In genomic region chr3:138470687-138471086, GRCh38 we compare ENCODE assay signal across 19 cellular contexts. TPM values are rescaled to one million over a fixed set of nuclear protein-coding genes. Genes with fewer than 3 reads are reported as not detected.
DNase-seq lines count a peak whose midpoint lies in the region; ATAC-seq and TF ChIP-seq lines count a peak whose summit lies in the region.
"Had no signal": no experiment of that assay in that cellular context is flagged by ENCODE, and none has a peak within 500 bp of the region (broad histone marks: within the 10 kb centered on the region; RNA-seq: fewer than 3 reads in every experiment).

No MANE protein-coding gene starts in this region.

- no peak overlapping the region for H3K4me3 Mint-ChIP-seq in stimulated activated memory B cell treated with anti-CD40 and anti-IgM and Interleukin-4, amounts not matched to agents 10 μg/mL and 1 μg/mL and 100 μg/mL, for 72 hours

- H3K27ac ChIP-seq in right atrium auricular region (no peak overlapping the region), left lung (peak overlapping the region in 1 of 2 donors; percentile 53)
- H3K27ac ChIP-seq: KMS-11, PC-9 had no signal

- intact Hi-C loops in Right ventricle myocardium superior (cut with DNase I): no loop called here
- intact Hi-C loops in left lung (cut with DNase I): no loop called here
- intact Hi-C loops in sciatic nerve (cut with DNase I): no loop called here

- no peaks in the 10 kb centered on the region for H3K9me3 Mint-ChIP-seq in stimulated activated memory B cell treated with anti-CD40 and anti-IgM and Interleukin-4, amounts not matched to agents 10 μg/mL and 1 μg/mL and 100 μg/mL, for 72 hours

- H3K27ac Mint-ChIP-seq in stimulated activated memory B cell treated with anti-CD40 and anti-IgM and Interleukin-4, amounts not matched to agents 10 μg/mL and 1 μg/mL and 100 μg/mL, for 72 hours: no peak overlapping the region

- H3K27me3 Mint-ChIP-seq in stimulated activated memory B cell treated with anti-CD40 and anti-IgM and Interleukin-4, amounts not matched to agents 10 μg/mL and 1 μg/mL and 100 μg/mL, for 72 hours: peaks cover 21% of the 10 kb centered on the region

- TF ChIP-seq CTCF in right atrium auricular region (IDR thresholded peaks at IDR 0.05) (no peak), left lung (IDR thresholded peaks at IDR 0.05) (no peak)

- H3K4me1 ChIP-seq in right atrium auricular region (peaks cover 0 to 6% of the 10 kb centered on the region in 2 donors), left lung (peaks cover 9 to 11% of the 10 kb centered on the region in 2 donors)
- H3K4me1 ChIP-seq: Caco-2 had no signal

- H3K36me3 ChIP-seq in right atrium auricular region: no peaks in the 10 kb centered on the region
- no peaks in the 10 kb centered on the region for H3K36me3 ChIP-seq in left lung
- H3K36me3 ChIP-seq: MG63 had no signal

- DNase-seq in Right ventricle myocardium superior: no peak
- no peak for DNase-seq in right atrium auricular region (ENCODE audit: low spot score)
- DNase-seq in left lung: no peak
- DNase-seq in sciatic nerve (ENCODE audit: low spot score): no peak
- no peak for DNase-seq in central memory CD4-positive, alpha-beta T cell
- DNase-seq: Caco-2, H7, MG63, NCI-H1092 treated with DMSO at 0.1 percent for 48 hours, NCI-H1694, NCI-H2107, NCI-H226, NCI-H526, PC-9 had no signal

- H3K36me3 Mint-ChIP-seq in stimulated activated memory B cell treated with anti-CD40 and anti-IgM and Interleukin-4, amounts not matched to agents 10 μg/mL and 1 μg/mL and 100 μg/mL, for 72 hours: no peaks in the 10 kb centered on the region

- H3K9me3 ChIP-seq in right atrium auricular region (no peaks in the 10 kb centered on the region), left lung (no peaks in the 10 kb centered on the region)
- H3K9me3 ChIP-seq: Caco-2, MG63 had no signal

- H3K27me3 ChIP-seq in right atrium auricular region (no peaks in the 10 kb centered on the region), left lung (no peaks in the 10 kb centered on the region)
- H3K27me3 ChIP-seq: MG63 had no signal

- ATAC-seq in Right ventricle myocardium superior (ENCODE audit: poor library complexity): peak; percentile 69
- ATAC-seq in left lung: peak; percentile 22
- peak; percentile 38 for ATAC-seq in sciatic nerve
- ATAC-seq in GM21447 (IDR thresholded peaks at IDR 0.05; ENCODE audit: unreplicated experiment): no peak
- ATAC-seq in stimulated activated memory B cell treated with anti-CD40 and anti-IgM and Interleukin-4, amounts not matched to agents 10 μg/mL and 1 μg/mL and 100 μg/mL, for 72 hours: no peak
- ATAC-seq in HG03045 (IDR thresholded peaks at IDR 0.05; ENCODE audit: unreplicated experiment): no peak
- ATAC-seq: HepG2 had no signal

- H3K4me1 Mint-ChIP-seq in stimulated activated memory B cell treated with anti-CD40 and anti-IgM and Interleukin-4, amounts not matched to agents 10 μg/mL and 1 μg/mL and 100 μg/mL, for 72 hours: no peaks in the 10 kb centered on the region

- H3K4me3 ChIP-seq in right atrium auricular region: no peak overlapping the region
- no peak overlapping the region for H3K4me3 ChIP-seq in left lung
- H3K4me3 ChIP-seq: MG63, PC-9 had no signal

RNA-seq across cellular contexts. Expression of gene ESYT3, which starts 36.3 kb away (rescaled TPM):
- total RNA-seq in Right ventricle myocardium superior (0.65 TPM), right atrium auricular region (1 to 10 TPM; 1.6 to 2.6 TPM), left lung (10 to 100 TPM; 24.5 to 44.4 TPM), sciatic nerve (12.6 TPM)

Comparison
In these comparisons a context has a peak if more than half of its experiments do, and no peak if none do; other contexts are left out.
1. ATAC-seq: peak in Right ventricle myocardium superior (single experiment), left lung (single experiment) and sciatic nerve (single experiment); none in GM21447 (single experiment), stimulated activated memory B cell treated with anti-CD40 and anti-IgM and Interleukin-4, amounts not matched to agents 10 μg/mL and 1 μg/mL and 100 μg/mL, for 72 hours (single experiment) and HG03045 (single experiment).